In the genomic region with DNA sequence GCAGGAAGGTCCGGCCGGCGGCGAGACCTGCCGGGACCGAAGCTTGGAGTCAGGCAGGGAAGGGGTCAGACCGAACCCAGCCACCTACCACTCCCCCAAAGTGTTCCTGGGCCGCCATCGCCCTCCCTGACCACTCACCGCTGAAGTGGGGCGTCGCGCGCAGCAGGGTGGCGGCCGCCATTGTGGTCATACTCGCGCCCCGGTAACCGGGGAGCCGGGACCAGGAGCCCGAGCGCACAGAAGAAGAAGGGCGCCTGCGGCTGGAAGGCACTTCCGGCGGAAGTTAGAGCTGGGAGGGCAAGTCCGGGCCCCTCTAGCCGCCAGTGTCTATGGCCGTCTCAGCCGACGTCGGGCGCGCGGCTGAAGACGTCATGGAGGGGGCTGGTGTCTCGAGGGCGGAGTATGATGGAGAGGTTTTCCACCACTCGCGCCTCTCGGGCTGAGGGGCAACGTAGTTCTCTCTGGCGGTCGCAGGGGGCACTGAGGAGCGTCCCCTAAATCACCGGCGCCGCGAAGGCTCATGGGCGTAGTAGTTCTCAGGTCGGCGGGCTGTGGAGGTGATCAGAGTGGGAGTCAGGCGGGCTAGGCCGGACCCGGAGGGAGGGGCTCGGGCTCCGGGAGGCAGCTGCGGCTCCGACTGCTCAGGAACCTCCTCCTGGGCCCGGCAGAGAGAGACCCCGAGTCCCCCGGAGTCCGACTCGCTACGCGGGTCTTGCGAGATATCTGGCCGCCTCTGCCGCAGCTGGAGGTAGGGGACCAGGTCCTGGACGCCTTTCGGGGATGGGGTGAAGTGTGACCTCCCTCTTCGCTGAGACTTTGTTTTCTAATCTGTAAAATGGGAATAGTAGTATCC, we compare ENCODE assay signal across 8 cellular contexts. TPM values are rescaled to one million over a fixed set of nuclear protein-coding genes. Genes with fewer than 3 reads are reported as not detected.
DNase-seq lines count a peak whose midpoint lies in the region; ATAC-seq and TF ChIP-seq lines count a peak whose summit lies in the region.

A gene (minus strand): TSS at position 269 of the 853 bp plus-strand sequence. CDS start 79 bp downstream, at position 190.

- H3K4me1 ChIP-seq in parathyroid adenoma: peaks cover 12% of the 10 kb centered on the region
- peaks cover 16 to 26% (median 20%) of the 10 kb centered on the region in 4 donors for H3K4me1 ChIP-seq in transverse colon

- H3K4me2 ChIP-seq in parathyroid adenoma (ENCODE audit: low read length): peak within 1 kb of the TSS; percentile 96

- 0% methylated on average over 46 of the region's 73 CpGs; no CpG with 5 or more reads in 1 of the 2 donors for WGBS in transverse colon (ENCODE audit: low coverage in 1 of 2), 2 donors

- no peaks in the 10 kb centered on the region for H3K36me3 ChIP-seq in parathyroid adenoma (ENCODE audit: control insufficient read depth, insufficient read depth, low read length)
- peaks cover 0 to 21% (median 6%) of the 10 kb centered on the region in 4 donors for H3K36me3 ChIP-seq in transverse colon

- peak; percentile 99 for DNase-seq in GM12865 (ENCODE audit: low read depth)
- DNase-seq in NCI-H128 (lab: John Stamatoyannopoulos, UW; ENCODE audit: unreplicated experiment): peak; percentile 88
- peak; percentile 99 for DNase-seq in SW 1271 (lab: John Stamatoyannopoulos, UW)
- peak; percentile 99 for DNase-seq in activated naive CD8-positive, alpha-beta T cell treated with anti-CD3 and anti-CD28 coated beads, Interleukin-2, amount 50 U/mL, for 24 hours
- peak; percentile 98 for DNase-seq in Right ventricle myocardium superior
- peak; percentile 98 for DNase-seq in transverse colon

- peak; percentile 91 for ATAC-seq in HG02678 (IDR thresholded peaks at IDR 0.05; ENCODE audit: unreplicated experiment)
- peak; percentile 97 for ATAC-seq in activated naive CD8-positive, alpha-beta T cell treated with anti-CD3 and anti-CD28 coated beads, Interleukin-2, amount 50 U/mL, for 24 hours
- ATAC-seq in Right ventricle myocardium superior (ENCODE audit: poor library complexity): peak; percentile 98

- H3K4me3 Mint-ChIP-seq in activated naive CD8-positive, alpha-beta T cell treated with anti-CD3 and anti-CD28 coated beads, Interleukin-2, amount 50 U/mL, for 24 hours: peak within 1 kb of the TSS; percentile 97

- H3K27me3 ChIP-seq in parathyroid adenoma (ENCODE audit: control insufficient read depth, insufficient read depth, low read length) (no peaks in the 10 kb centered on the region), transverse colon (no peaks in the 10 kb centered on the region)

- TF ChIP-seq CTCF in GM12865 (IDR thresholded peaks at IDR 0.05; ENCODE audit: insufficient read depth, low read depth, low read length, missing control alignments): peak; percentile 74
- peak; percentile 86 for TF ChIP-seq CTCF in parathyroid adenoma (IDR thresholded peaks at IDR 0.05)
- TF ChIP-seq CTCF in transverse colon (IDR thresholded peaks at IDR 0.05): peak; percentile 49 to 83 (median 71)

- no peak for TF ChIP-seq EP300 in transverse colon (IDR thresholded peaks at IDR 0.05; ENCODE audit: low read depth)

- H3K4me1 Mint-ChIP-seq in activated naive CD8-positive, alpha-beta T cell treated with anti-CD3 and anti-CD28 coated beads, Interleukin-2, amount 50 U/mL, for 24 hours: peaks cover 29% of the 10 kb centered on the region

- TF ChIP-seq POLR2A in transverse colon (IDR thresholded peaks at IDR 0.05): peak; percentile 74

- no peaks in the 10 kb centered on the region for H3K9me3 Mint-ChIP-seq in activated naive CD8-positive, alpha-beta T cell treated with anti-CD3 and anti-CD28 coated beads, Interleukin-2, amount 50 U/mL, for 24 hours

- intact Hi-C loops in Right ventricle myocardium superior (cut with DNase I) (loop anchor here (2.0 kb wide), 1 partner anchor 16 kb away; a partner anchor contains a TSS), transverse colon (cut with DNase I; ENCODE audit: low total_unique reads) (no loop called here)

- H3K9me3 ChIP-seq in parathyroid adenoma (ENCODE audit: control insufficient read depth, low read length): no peaks in the 10 kb centered on the region
- no peaks in the 10 kb centered on the region for H3K9me3 ChIP-seq in transverse colon

- H3K79me2 ChIP-seq in parathyroid adenoma: peaks cover 12% of the 10 kb centered on the region

- H3K27ac Mint-ChIP-seq in activated naive CD8-positive, alpha-beta T cell treated with anti-CD3 and anti-CD28 coated beads, Interleukin-2, amount 50 U/mL, for 24 hours: peak within 1 kb of the TSS; percentile 95

- H3K27ac ChIP-seq in parathyroid adenoma: peak within 1 kb of the TSS; percentile 79
- H3K27ac ChIP-seq in transverse colon: peak within 1 kb of the TSS; percentile 87 to 92 (median 88)

- in situ Hi-C loops in transverse colon (cut with MboI; ENCODE audit: low pct_ligation_motif_present in 1 of 4, low pct_unique_long_range_greater_than_20kb in 1 of 4, low sequenced_read_pairs in 3 of 4): no loop called here

- peak within 1 kb of the TSS; percentile 84 for H3K9ac ChIP-seq in parathyroid adenoma

- H3K36me3 Mint-ChIP-seq in activated naive CD8-positive, alpha-beta T cell treated with anti-CD3 and anti-CD28 coated beads, Interleukin-2, amount 50 U/mL, for 24 hours (ENCODE audit: low read depth): peaks cover 38% of the 10 kb centered on the region

- H3K27me3 Mint-ChIP-seq in activated naive CD8-positive, alpha-beta T cell treated with anti-CD3 and anti-CD28 coated beads, Interleukin-2, amount 50 U/mL, for 24 hours: no peaks in the 10 kb centered on the region

- H3K4me3 ChIP-seq in GM12865 (ENCODE audit: low read depth, low read length): peak within 1 kb of the TSS; percentile 93
- H3K4me3 ChIP-seq in parathyroid adenoma (ENCODE audit: low read depth, low read length): peak within 1 kb of the TSS; percentile 82
- H3K4me3 ChIP-seq in transverse colon: peak within 1 kb of the TSS; percentile 84 to 93 (median 89)

- peak within 1 kb of the TSS; percentile 99 for H2AFZ ChIP-seq in parathyroid adenoma

RNA-seq across cellular contexts. Expression of the gene that starts here (rescaled TPM):
- total RNA-seq in Right ventricle myocardium superior: 253 TPM
- 100 to 1,000 TPM; 126 to 190 (median 143) TPM for total RNA-seq in transverse colon

Comparison
In these comparisons a context has a peak if more than half of its experiments do, and no peak if none do; other contexts are left out.
1. Peak in every context shown above with its lines: DNase-seq, ATAC-seq, H3K4me3 ChIP-seq and H3K27ac ChIP-seq.